1 cellular context compared by ENCODE assay signal in genomic region chr3:47865192-47865591, GRCh38.
TF ChIP-seq lines count a peak whose summit lies in the region.

No MANE protein-coding gene starts in this region.

TF ChIP-seq in H1, 55 proteins besides CTCF, POLR2A, EP300 and RAD21:
- TF ChIP-seq SP1 (IDR thresholded peaks at IDR 0.05; ENCODE audit: low read depth, low read length) (no peak), RFX5 (IDR thresholded peaks at IDR 0.05; ENCODE audit: borderline replicate concordance, low read depth, low read length) (no peak), CTBP2 (IDR thresholded peaks at IDR 0.05; ENCODE audit: borderline replicate concordance, insufficient read depth, insufficient read length, low read length) (no peak), HDAC6 (IDR thresholded peaks at IDR 0.05; ENCODE audit: low read depth, low read length) (no peak), KDM4A (IDR thresholded peaks at IDR 0.05; ENCODE audit: low read depth, low read length, severe bottlenecking) (no peak), ATF3 (IDR thresholded peaks at IDR 0.05; ENCODE audit: insufficient read depth, low read depth, low read length) (no peak), GABPA (IDR thresholded peaks at IDR 0.05; ENCODE audit: borderline replicate concordance, insufficient read depth, low read length) (no peak), EZH2 (IDR thresholded peaks at IDR 0.05; ENCODE audit: low read depth, low read length, severe bottlenecking) (no peak), SP2 (IDR thresholded peaks at IDR 0.05; ENCODE audit: low read length) (no peak), NRF1 (IDR thresholded peaks at IDR 0.05; ENCODE audit: low read depth, low read length) (no peak), BRCA1 (IDR thresholded peaks at IDR 0.05; ENCODE audit: low read depth, low read length) (no peak), CHD7 (IDR thresholded peaks at IDR 0.05; ENCODE audit: insufficient replicate concordance, low read length) (no peak), ASH2L (IDR thresholded peaks at IDR 0.05; ENCODE audit: low read length) (no peak), GTF2F1 (IDR thresholded peaks at IDR 0.05; ENCODE audit: borderline replicate concordance, low read depth, low read length) (no peak), FOSL1 (IDR thresholded peaks at IDR 0.05; ENCODE audit: insufficient read depth, low read depth, low read length) (no peak), KDM1A (IDR thresholded peaks at IDR 0.05; ENCODE audit: borderline replicate concordance, low read length) (no peak), RBBP5 (IDR thresholded peaks at IDR 0.05; ENCODE audit: borderline replicate concordance, low read depth, low read length) (no peak), MAFK (IDR thresholded peaks at IDR 0.05; ENCODE audit: low read depth, low read length) (no peak), CHD1 (IDR thresholded peaks at IDR 0.05; ENCODE audit: low read depth, low read length) (no peak)
TF ChIP-seq in H1: peak in this region for 0.
